In genomic region chr6:21601341-21601740, GRCh38 we compare ENCODE assay signal across 30 cellular contexts. TPM values are rescaled to one million over a fixed set of nuclear protein-coding genes. Genes with fewer than 3 reads are reported as not detected.
DNase-seq lines count a peak whose midpoint lies in the region; ATAC-seq and TF ChIP-seq lines count a peak whose summit lies in the region.
"Had no signal": no experiment of that assay in that cellular context is flagged by ENCODE, and none has a peak within 500 bp of the region (broad histone marks: within the 10 kb centered on the region; RNA-seq: fewer than 3 reads in every experiment).

No MANE protein-coding gene starts in this region.

- peak; percentile 44 for DNase-seq in ELF-1 (ENCODE audit: low read depth, low spot score)
- DNase-seq in astrocyte of the hippocampus (ENCODE audit: low read depth, low spot score), result peak; percentile 35
- no peak for DNase-seq in stimulated activated CD4-positive, alpha-beta T cell treated with anti-CD3 and anti-CD28 coated beads, Interleukin-15, amount 100 ng/mL, for 24 hours
- no peak for DNase-seq in activated CD8-positive, alpha-beta memory T cell treated with anti-CD3 and anti-CD28 coated beads, Interleukin-2, amount 50 U/mL, for 48 hours
- DNase-seq: activated CD4-positive, alpha-beta T cell treated with anti-CD3 and anti-CD28 coated beads, Interleukin-2, amount 50 U/mL, for 48 hours; activated CD4-positive, CD25-positive, alpha-beta regulatory T cell treated with anti-CD3 and anti-CD28 coated beads, Interleukin-2, amount 50 U/mL, for 72 hours; activated naive CD4-positive, alpha-beta T cell treated with Interleukin-2 at 50 U/mL for 16 hours; COR-L47; DMS79; esophagus squamous epithelium; foreskin keratinocyte; GF-D8; head of caudate nucleus; KBM-7; MM.1S; NCI-H1417 treated with DMSO at 0.1 percent for 48 hours; NCI-H2081; PC-3; right lobe of liver; stimulated activated CD4-positive, alpha-beta T cell treated with anti-CD3 and anti-CD28 coated beads, Interleukin-12 subunit alpha, Interleukin-12 subunit beta, amount 100 ng/mL, for 4 hours; stimulated activated CD4-positive, alpha-beta T cell treated with anti-CD3 and anti-CD28 coated beads, Interleukin-4, amount 100 ng/mL, for 1 hour; stomach; T-helper 17 cell; thyroid gland had no signal

- H3K79me2 ChIP-seq in neural cell (replicated peaks; ENCODE audit: insufficient read depth, low read length), result peaks cover 65% of the 10 kb centered on the region

- H4K20me1 ChIP-seq in neural cell (ENCODE audit: insufficient read depth), result peaks cover 31% of the 10 kb centered on the region

- no peaks in the 10 kb centered on the region for H3K9me3 ChIP-seq in KOPT-K1 (ENCODE audit: insufficient read depth, low read length, poor library complexity, severe bottlenecking)
- H3K9me3 ChIP-seq in neural cell (ENCODE audit: low read length), result no peaks in the 10 kb centered on the region
- H3K9me3 ChIP-seq: esophagus squamous epithelium, left lung, right lobe of liver, stomach, thyroid gland had no signal

- no peaks in the 10 kb centered on the region for H3K9me2 ChIP-seq in neural cell (ENCODE audit: insufficient read depth, low read length)

- H3K27ac ChIP-seq in KOPT-K1 (ENCODE audit: low read depth, low read length, poor library complexity, severe bottlenecking) (peak overlapping the region; percentile 91), neural cell (ENCODE audit: low read length) (no peak overlapping the region)
- H3K27ac ChIP-seq: C4-2B, esophagus squamous epithelium, foreskin keratinocyte, left lung, right lobe of liver, SK-N-MC, stomach, thyroid gland had no signal

- H3F3A ChIP-seq in neural cell (ENCODE audit: insufficient read depth, low read length, poor library complexity, severe bottlenecking), result peaks cover 7% of the 10 kb centered on the region

- no peak for TF ChIP-seq RAD21 in neural cell (conservative IDR thresholded peaks at IDR 0.05)

- no peak overlapping the region for H3K9ac ChIP-seq in neural cell (ENCODE audit: low read length)

- TF ChIP-seq EP300 in neural cell (conservative IDR thresholded peaks at IDR 0.05; ENCODE audit: poor library complexity, severe bottlenecking), result no peak

- peaks cover 53% of the 10 kb centered on the region for H3K36me3 ChIP-seq in KOPT-K1 (ENCODE audit: insufficient read depth, low read length)
- H3K36me3 ChIP-seq in neural cell (ENCODE audit: insufficient read depth, low read length), result peaks cover 23% of the 10 kb centered on the region
- H3K36me3 ChIP-seq: esophagus squamous epithelium, left lung, right lobe of liver, stomach, thyroid gland had no signal

- H2AFZ ChIP-seq in neural cell (ENCODE audit: low read depth, low read length), result no peak overlapping the region

- H3K27me3 ChIP-seq in neural cell (ENCODE audit: insufficient read depth, low read depth, low read length), result no peaks in the 10 kb centered on the region
- H3K27me3 ChIP-seq: esophagus squamous epithelium, foreskin keratinocyte, right lobe of liver, stomach, thyroid gland had no signal

- no peak for ATAC-seq in GM19395 (IDR thresholded peaks at IDR 0.05; ENCODE audit: unreplicated experiment)
- ATAC-seq: left lung, right lobe of liver, T-helper 17 cell had no signal

- no peak for TF ChIP-seq CTCF in neural cell (IDR thresholded peaks at IDR 0.05; ENCODE audit: poor library complexity, severe bottlenecking)

- peak overlapping the region; percentile 87 for H3K4me3 ChIP-seq in neural cell (ENCODE audit: low read length)
- H3K4me3 ChIP-seq: esophagus squamous epithelium, left lung, right lobe of liver, SK-N-MC, stomach, thyroid gland had no signal

- H3K4me2 ChIP-seq in neural cell (ENCODE audit: low read length), result no peak overlapping the region

TF ChIP-seq in neural cell, 6 proteins besides CTCF, POLR2A, EP300 and RAD21:
- TF ChIP-seq TAF1 (IDR thresholded peaks at IDR 0.05; ENCODE audit: low read depth) (no peak), EZH2 (IDR thresholded peaks at IDR 0.05; ENCODE audit: borderline replicate concordance, insufficient read depth, low read length, poor library complexity, severe bottlenecking) (no peak), SMC3 (conservative IDR thresholded peaks at IDR 0.05; ENCODE audit: poor library complexity) (no peak), MXI1 (conservative IDR thresholded peaks at IDR 0.05; ENCODE audit: poor library complexity, severe bottlenecking) (no peak), POLR2AphosphoS5 (IDR thresholded peaks at IDR 0.05) (no peak)
- TF ChIP-seq, protein P1, sequence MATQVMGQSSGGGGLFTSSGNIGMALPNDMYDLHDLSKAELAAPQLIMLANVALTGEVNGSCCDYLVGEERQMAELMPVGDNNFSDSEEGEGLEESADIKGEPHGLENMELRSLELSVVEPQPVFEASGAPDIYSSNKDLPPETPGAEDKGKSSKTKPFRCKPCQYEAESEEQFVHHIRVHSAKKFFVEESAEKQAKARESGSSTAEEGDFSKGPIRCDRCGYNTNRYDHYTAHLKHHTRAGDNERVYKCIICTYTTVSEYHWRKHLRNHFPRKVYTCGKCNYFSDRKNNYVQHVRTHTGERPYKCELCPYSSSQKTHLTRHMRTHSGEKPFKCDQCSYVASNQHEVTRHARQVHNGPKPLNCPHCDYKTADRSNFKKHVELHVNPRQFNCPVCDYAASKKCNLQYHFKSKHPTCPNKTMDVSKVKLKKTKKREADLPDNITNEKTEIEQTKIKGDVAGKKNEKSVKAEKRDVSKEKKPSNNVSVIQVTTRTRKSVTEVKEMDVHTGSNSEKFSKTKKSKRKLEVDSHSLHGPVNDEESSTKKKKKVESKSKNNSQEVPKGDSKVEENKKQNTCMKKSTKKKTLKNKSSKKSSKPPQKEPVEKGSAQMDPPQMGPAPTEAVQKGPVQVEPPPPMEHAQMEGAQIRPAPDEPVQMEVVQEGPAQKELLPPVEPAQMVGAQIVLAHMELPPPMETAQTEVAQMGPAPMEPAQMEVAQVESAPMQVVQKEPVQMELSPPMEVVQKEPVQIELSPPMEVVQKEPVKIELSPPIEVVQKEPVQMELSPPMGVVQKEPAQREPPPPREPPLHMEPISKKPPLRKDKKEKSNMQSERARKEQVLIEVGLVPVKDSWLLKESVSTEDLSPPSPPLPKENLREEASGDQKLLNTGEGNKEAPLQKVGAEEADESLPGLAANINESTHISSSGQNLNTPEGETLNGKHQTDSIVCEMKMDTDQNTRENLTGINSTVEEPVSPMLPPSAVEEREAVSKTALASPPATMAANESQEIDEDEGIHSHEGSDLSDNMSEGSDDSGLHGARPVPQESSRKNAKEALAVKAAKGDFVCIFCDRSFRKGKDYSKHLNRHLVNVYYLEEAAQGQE (IDR thresholded peaks at IDR 0.05; ENCODE audit: borderline replicate concordance), result no peak

RNA-seq across cellular contexts. Expression of gene SOX4, which starts 7.8 kb away (rescaled TPM):
- polyA plus RNA-seq in neural cell, result 371 and 394 TPM in 2 replicates
- polyA minus RNA-seq in neural cell, result 742 and 770 TPM in 2 replicates

Comparison
In these comparisons a context has a peak if more than half of its experiments do, and no peak if none do; other contexts are left out.
1. DNase-seq: peak in ELF-1 (single experiment) and astrocyte of the hippocampus (single experiment); none in stimulated activated CD4-positive, alpha-beta T cell treated with anti-CD3 and anti-CD28 coated beads, Interleukin-15, amount 100 ng/mL, for 24 hours (single experiment) and activated CD8-positive, alpha-beta memory T cell treated with anti-CD3 and anti-CD28 coated beads, Interleukin-2, amount 50 U/mL, for 48 hours (single experiment).